In the genomic region with DNA sequence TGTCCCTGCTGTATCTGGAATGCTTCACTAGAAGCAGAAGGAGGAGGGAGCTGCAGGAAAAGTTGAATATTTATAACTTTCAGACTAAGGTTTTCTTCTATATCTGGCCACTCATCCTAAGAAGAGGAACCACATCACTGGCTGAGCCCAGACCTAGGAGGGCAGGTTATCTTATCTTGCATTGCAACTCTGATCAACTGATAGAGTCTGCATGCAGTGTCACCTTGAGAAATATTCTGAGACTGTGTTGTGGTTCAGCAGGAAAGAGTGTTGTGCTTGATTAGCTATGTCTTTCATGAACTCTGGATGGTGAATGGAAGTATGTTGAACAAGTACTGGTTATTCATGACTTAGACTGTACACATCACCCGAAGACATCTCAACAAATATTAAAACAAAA, we compare ENCODE assay signal across 24 cellular contexts.
"Had no signal": no experiment of that assay in that cellular context is flagged by ENCODE, and none has a peak within 500 bp of the region (broad histone marks: within the 10 kb centered on the region; RNA-seq: fewer than 3 reads in every experiment).

No MANE protein-coding gene starts in this region.

- H3K27me3 ChIP-seq: gastroesophageal sphincter, heart left ventricle had no signal

- H3K36me3 Mint-ChIP-seq: naive thymus-derived CD4-positive, alpha-beta T cell had no signal

- H3K4me3 Mint-ChIP-seq: immature natural killer cell; naive thymus-derived CD4-positive, alpha-beta T cell had no signal

- H3K27me3 Mint-ChIP-seq: naive thymus-derived CD4-positive, alpha-beta T cell had no signal

- H3K36me3 ChIP-seq: gastroesophageal sphincter, heart left ventricle, lower lobe of right lung had no signal

- H3K4me3 ChIP-seq: coronary artery, dorsolateral prefrontal cortex, gastroesophageal sphincter, heart left ventricle, hepatocyte, lower lobe of right lung had no signal

- DNase-seq: dermis blood vessel endothelial cell; dorsolateral prefrontal cortex; effector CD4-positive, alpha-beta T cell; effector memory CD4-positive, alpha-beta T cell; erythroblast; foreskin keratinocyte; heart left ventricle; hypothalamus; immature natural killer cell; islet precursor cell; kidney; kidney glomerular epithelial cell; left colon; left ventricle myocardium superior; lower lobe of right lung; mesenchymal stem cell; midbrain; naive thymus-derived CD4-positive, alpha-beta T cell had no signal

- H3K4me2 ChIP-seq: hepatocyte had no signal

- H3K9me3 ChIP-seq: gastroesophageal sphincter, heart left ventricle, lower lobe of right lung had no signal

- H3K27ac Mint-ChIP-seq: immature natural killer cell; naive thymus-derived CD4-positive, alpha-beta T cell had no signal

- H3K27ac ChIP-seq: coronary artery, dorsolateral prefrontal cortex, epithelial cell of prostate, foreskin keratinocyte, gastroesophageal sphincter, heart left ventricle, hepatocyte, lower lobe of right lung had no signal

- H3K4me1 Mint-ChIP-seq: immature natural killer cell; naive thymus-derived CD4-positive, alpha-beta T cell had no signal

- H3K4me1 ChIP-seq: gastroesophageal sphincter, heart left ventricle, lower lobe of right lung had no signal

- ATAC-seq: esophagus mucosa; foreskin keratinocyte; gastroesophageal sphincter; heart left ventricle; left colon; left lobe of liver; left ventricle myocardium superior; lower lobe of right lung; naive thymus-derived CD4-positive, alpha-beta T cell had no signal

- H3K79me2 ChIP-seq: hepatocyte had no signal
